Comparison of ENCODE assay signal across 28 cellular contexts in genomic region chr6:5532941-5533340, GRCh38.
"Had no signal": no experiment of that assay in that cellular context is flagged by ENCODE, and none has a peak within 500 bp of the region (broad histone marks: within the 10 kb centered on the region; RNA-seq: fewer than 3 reads in every experiment).

No MANE protein-coding gene starts in this region.

- H3K36me3 ChIP-seq: neural progenitor cell, ovary, right lobe of liver, sigmoid colon, suprapubic skin, tibial artery, transverse colon, upper lobe of left lung, vagina had no signal

- H3K27ac ChIP-seq: neural progenitor cell, ovary, parathyroid adenoma, psoas muscle, right lobe of liver, sigmoid colon, suprapubic skin, testis, tibial artery, transverse colon, upper lobe of left lung, vagina had no signal

- H3K27me3 ChIP-seq: neural progenitor cell, ovary, right lobe of liver, sigmoid colon, suprapubic skin, testis, tibial artery, transverse colon, upper lobe of left lung, vagina had no signal

- H3K9me3 Mint-ChIP-seq: natural killer cell; nephron; neural progenitor cell; stimulated activated effector memory CD8-positive, alpha-beta T cell treated with anti-CD3 and anti-CD28 coated beads, Interleukin-12 subunit alpha, Interleukin-12 subunit beta, amount 100 ng/mL, for 72 hours; stimulated activated naive CD8-positive, alpha-beta T cell treated with anti-CD3 and anti-CD28 coated beads, Interleukin-15, Interleukin-2, amounts not matched to agents 100 ng/mL and 50 ng/mL, for 24 hours had no signal

- H3K4me1 Mint-ChIP-seq: nephron had no signal

- H3K9me3 ChIP-seq: ovary, psoas muscle, right lobe of liver, sigmoid colon, suprapubic skin, testis, tibial artery, transverse colon, upper lobe of left lung, vagina had no signal

- H3K4me1 ChIP-seq: neural progenitor cell, parathyroid adenoma, psoas muscle, right lobe of liver, testis, tibial artery, upper lobe of left lung, vagina had no signal

- H3K4me3 ChIP-seq: neural progenitor cell, ovary, psoas muscle, right lobe of liver, sigmoid colon, suprapubic skin, testis, tibial artery, transverse colon, upper lobe of left lung, vagina had no signal

- H3K27me3 Mint-ChIP-seq: progenitor cell of endocrine pancreas; stimulated activated naive B cell treated with anti-CD40 and anti-IgM and Interleukin-4, amounts not matched to agents 10 μg/mL and 1 μg/mL and 100 μg/mL, for 72 hours; stimulated activated naive CD8-positive, alpha-beta T cell treated with anti-CD3 and anti-CD28 coated beads, Interleukin-15, Interleukin-2, amounts not matched to agents 100 ng/mL and 50 ng/mL, for 24 hours had no signal

- H3K27ac Mint-ChIP-seq: natural killer cell; nephron; neural progenitor cell; progenitor cell of endocrine pancreas; stimulated activated effector memory CD8-positive, alpha-beta T cell treated with anti-CD3 and anti-CD28 coated beads, Interleukin-12 subunit alpha, Interleukin-12 subunit beta, amount 100 ng/mL, for 72 hours; stimulated activated naive B cell treated with anti-CD40 and anti-IgM and Interleukin-4, amounts not matched to agents 10 μg/mL and 1 μg/mL and 100 μg/mL, for 72 hours; stimulated activated naive CD8-positive, alpha-beta T cell treated with anti-CD3 and anti-CD28 coated beads, Interleukin-15, Interleukin-2, amounts not matched to agents 100 ng/mL and 50 ng/mL, for 24 hours had no signal

- H3K4me3 Mint-ChIP-seq: natural killer cell; nephron; neural progenitor cell; stimulated activated effector memory CD8-positive, alpha-beta T cell treated with anti-CD3 and anti-CD28 coated beads, Interleukin-12 subunit alpha, Interleukin-12 subunit beta, amount 100 ng/mL, for 72 hours; stimulated activated naive B cell treated with anti-CD40 and anti-IgM and Interleukin-4, amounts not matched to agents 10 μg/mL and 1 μg/mL and 100 μg/mL, for 72 hours; stimulated activated naive CD8-positive, alpha-beta T cell treated with anti-CD3 and anti-CD28 coated beads, Interleukin-15, Interleukin-2, amounts not matched to agents 100 ng/mL and 50 ng/mL, for 24 hours had no signal

- ATAC-seq: natural killer cell; psoas muscle; right cardiac atrium; right lobe of liver; stimulated activated effector memory CD8-positive, alpha-beta T cell treated with anti-CD3 and anti-CD28 coated beads, Interleukin-12 subunit alpha, Interleukin-12 subunit beta, amount 100 ng/mL, for 72 hours; stimulated activated naive B cell treated with anti-CD40 and anti-IgM and Interleukin-4, amounts not matched to agents 10 μg/mL and 1 μg/mL and 100 μg/mL, for 72 hours had no signal

- H3K36me3 Mint-ChIP-seq: natural killer cell; stimulated activated effector memory CD8-positive, alpha-beta T cell treated with anti-CD3 and anti-CD28 coated beads, Interleukin-12 subunit alpha, Interleukin-12 subunit beta, amount 100 ng/mL, for 72 hours had no signal

- DNase-seq: natural killer cell; occipital lobe; ovary; posterior cingulate gyrus; psoas muscle; right cardiac atrium; right lobe of liver; sigmoid colon; small intestine; stimulated activated CD4-positive, alpha-beta T cell treated with anti-CD3 and anti-CD28 coated beads, Interleukin-15, amount 100 ng/mL, for 24 hours; stimulated activated CD4-positive, alpha-beta T cell treated with anti-CD3 and anti-CD28 coated beads, Interleukin-2, amount 100 ng/mL, for 24 hours; stimulated activated CD4-positive, alpha-beta T cell treated with anti-CD3 and anti-CD28 coated beads, Interleukin-2, amount 100 ng/mL, for 48 hours; stimulated activated CD4-positive, alpha-beta T cell treated with anti-CD3 and anti-CD28 coated beads, Interleukin-4, amount 100 ng/mL, for 24 hours; stimulated activated naive B cell treated with anti-CD40 and anti-IgM and Interleukin-4, amounts not matched to agents 10 μg/mL and 1 μg/mL and 100 μg/mL, for 72 hours; stimulated activated naive CD4-positive, alpha-beta T cell treated with Interleukin-2 at 50 U/mL for 16 hours; substantia nigra; testis; tibial artery; transverse colon; upper lobe of left lung had no signal
